Comparison of ENCODE assay signal across 34 cellular contexts in the genomic region with DNA sequence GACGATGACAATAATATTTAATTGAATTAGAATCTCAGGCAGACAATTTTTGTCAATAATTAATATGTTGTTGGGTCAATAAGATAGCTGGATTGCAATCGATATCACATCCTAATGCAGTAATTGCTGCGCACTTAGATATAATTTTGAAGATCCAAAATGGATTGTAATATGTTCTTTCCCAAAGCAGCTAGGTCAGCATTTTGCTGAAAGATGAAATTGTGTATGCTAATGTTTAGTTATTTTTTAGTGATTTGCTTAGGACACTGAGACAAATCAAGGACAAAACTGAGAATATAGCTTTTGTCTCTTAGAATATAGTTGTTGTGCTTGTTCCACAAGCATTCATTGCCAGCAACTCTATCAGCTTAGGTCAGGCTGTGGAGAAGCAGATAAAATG.
"Had no signal": no experiment of that assay in that cellular context is flagged by ENCODE, and none has a peak within 500 bp of the region (broad histone marks: within the 10 kb centered on the region; RNA-seq: fewer than 3 reads in every experiment).

No MANE protein-coding gene starts in this region.

- H3K36me3 ChIP-seq: adrenal gland, brain microvascular endothelial cell, breast epithelium, WERI-Rb-1 had no signal

- FAIRE-seq: astrocyte, colon, TTC549 had no signal

- DNase-seq: activated B cell treated with CpG ODN at 0.5 μM for 24 hours; activated CD4-positive, alpha-beta memory T cell treated with anti-CD3 and anti-CD28 coated beads for 36 hours; activated CD4-positive, alpha-beta T cell treated with anti-CD3 and anti-CD28 coated beads for 4 hours; activated CD4-positive, alpha-beta T cell treated with anti-CD3 and anti-CD28 coated beads, Interleukin-2, amount 10 ng/mL, durations not matched to agents 24 days and 14 days; activated CD4-positive, alpha-beta T cell treated with anti-CD3 and anti-CD28 coated beads, Interleukin-2, amount 50 U/mL, for 1 hour; activated CD4-positive, alpha-beta T cell treated with anti-CD3 and anti-CD28 coated beads, Interleukin-2, amount 50 U/mL, for 4 hours; activated CD4-positive, CD25-positive, alpha-beta regulatory T cell treated with anti-CD3 and anti-CD28 coated beads, Interleukin-2, amount 50 U/mL, for 72 hours; activated CD8-positive, alpha-beta memory T cell treated with anti-CD3 and anti-CD28 coated beads, Interleukin-2, amount 50 U/mL, for 4 hours; activated CD8-positive, alpha-beta T cell treated with anti-CD3 and anti-CD28 coated beads for 36 hours; activated effector memory CD4-positive, alpha-beta T cell treated with anti-CD3 and anti-CD28 coated beads, Interleukin-2, amount 50 U/mL, for 16 hours; activated gamma-delta T cell treated with Interleukin-2 at 50 U/mL for 16 hours; activated naive CD4-positive, alpha-beta T cell; activated naive CD4-positive, alpha-beta T cell treated with anti-CD3 and anti-CD28 coated beads for 36 hours; activated naive CD4-positive, alpha-beta T cell treated with anti-CD3 and anti-CD28 coated beads, Interleukin-2, amount 50 U/mL, for 16 hours; activated naive CD8-positive, alpha-beta T cell treated with anti-CD3 and anti-CD28 coated beads for 36 hours; activated T-cell treated with anti-CD3 and anti-CD28 coated beads for 4 hours; activated T-cell treated with anti-CD3 and anti-CD28 coated beads, Interleukin-2, amount 50 U/mL, for 1 hour; activated T-cell treated with anti-CD3 and anti-CD28 coated beads, Interleukin-2, amount 50 U/mL, for 4 hours; activated T-cell treated with anti-CD3 and anti-CD28 coated beads, Interleukin-2, amount 50 U/mL, for 72 hours; adrenal gland; amniotic stem cell; aorta; body of pancreas; brain microvascular endothelial cell; central memory CD4-positive, alpha-beta T cell; T-helper 2 cell; T-helper 9 cell; WERI-Rb-1 had no signal

- H3K4me3 ChIP-seq: adrenal gland, body of pancreas, breast epithelium had no signal

- H3K27ac ChIP-seq: adrenal gland, body of pancreas, brain microvascular endothelial cell, breast epithelium, WERI-Rb-1 had no signal

- H3K4me1 ChIP-seq: adrenal gland, body of pancreas, breast epithelium had no signal

- ATAC-seq: activated CD8-positive, alpha-beta T cell treated with anti-CD3 and anti-CD28 coated beads for 36 hours; activated naive CD4-positive, alpha-beta T cell treated with anti-CD3 and anti-CD28 coated beads, Interleukin-2, amount 50 U/mL, for 72 hours; activated T-cell treated with anti-CD3 and anti-CD28 coated beads, Interleukin-2, amount 50 U/mL, for 4 hours; activated T-cell treated with anti-CD3 and anti-CD28 coated beads, Interleukin-2, amount 50 U/mL, for 72 hours; activated T-helper 17 cell treated with anti-CD3 and anti-CD28 coated beads, Interleukin-2, amount 50 U/mL, for 72 hours; body of pancreas had no signal

- H3K27me3 ChIP-seq: adrenal gland, body of pancreas, brain microvascular endothelial cell, breast epithelium had no signal

- H3K9me3 ChIP-seq: adrenal gland, body of pancreas, breast epithelium had no signal
